Comparison of ENCODE assay signal across 9 cellular contexts in genomic region chr7:52297128-52297527, GRCh38.
"Had no signal": no experiment of that assay in that cellular context is flagged by ENCODE, and none has a peak within 500 bp of the region (broad histone marks: within the 10 kb centered on the region; RNA-seq: fewer than 3 reads in every experiment).

No MANE protein-coding gene starts in this region.

- H3K27ac ChIP-seq: GM23248 had no signal

- DNase-seq: GM23248, H9, HCEC 1CT, IMR-90, KG1 had no signal

- H2AFZ ChIP-seq: GM23248 had no signal

- H3K9ac ChIP-seq: GM23248 had no signal

- H3K4me3 ChIP-seq: GM23248, K562 had no signal

- ATAC-seq: K562 had no signal

- FAIRE-seq: H1, H54, HTR-8/SVneo, K562 had no signal
